1 cellular context compared by ENCODE assay signal in genomic region chr6:127342946-127343752, GRCh38.
A peak's percentile ranks its signal among the peaks of the same experiment; 100 is the strongest.
TF ChIP-seq lines count a peak whose summit lies in the region.

Gene ECHDC1 (minus strand): TSS chr6:127343609. CDS start chr6:127331028, 12,581 bp downstream.

TF ChIP-seq in H1, 55 proteins besides CTCF, POLR2A, EP300 and RAD21:
- TF ChIP-seq KDM1A (IDR thresholded peaks at IDR 0.05; ENCODE audit: borderline replicate concordance, low read length) (no peak), ATF2 (IDR thresholded peaks at IDR 0.05; ENCODE audit: low read length) (no peak), SIX5 (IDR thresholded peaks at IDR 0.05; ENCODE audit: low read depth, low read length) (no peak), CBX5 (IDR thresholded peaks at IDR 0.05; ENCODE audit: low read depth, low read length) (no peak), HDAC6 (IDR thresholded peaks at IDR 0.05; ENCODE audit: low read depth, low read length) (no peak), CHD7 (IDR thresholded peaks at IDR 0.05; ENCODE audit: insufficient replicate concordance, low read length) (no peak), SIRT6 (IDR thresholded peaks at IDR 0.05; ENCODE audit: low read length) (no peak), CBX8 (IDR thresholded peaks at IDR 0.05; ENCODE audit: borderline replicate concordance, low read depth, low read length) (no peak), ASH2L (IDR thresholded peaks at IDR 0.05; ENCODE audit: low read length) (peak; percentile 96), SP1 (IDR thresholded peaks at IDR 0.05; ENCODE audit: low read depth, low read length) (no peak), SP2 (IDR thresholded peaks at IDR 0.05; ENCODE audit: low read length) (no peak), CHD1 (IDR thresholded peaks at IDR 0.05; ENCODE audit: low read depth, low read length) (no peak), USF2 (IDR thresholded peaks at IDR 0.05; ENCODE audit: low read length) (peak; percentile 44), POLR2AphosphoS5 (IDR thresholded peaks at IDR 0.05; ENCODE audit: low read depth, low read length) (peak; percentile 75; the same call in 1 of the 2 replicates), RFX5 (IDR thresholded peaks at IDR 0.05; ENCODE audit: borderline replicate concordance, low read depth, low read length) (no peak), GTF2F1 (IDR thresholded peaks at IDR 0.05; ENCODE audit: borderline replicate concordance, low read depth, low read length) (no peak), EGR1 (IDR thresholded peaks at IDR 0.05; ENCODE audit: borderline replicate concordance, low read depth, low read length) (no peak), BRCA1 (IDR thresholded peaks at IDR 0.05; ENCODE audit: low read depth, low read length) (peak; percentile 60), BCL11A (IDR thresholded peaks at IDR 0.05; ENCODE audit: low read depth in 2 of 2, low read length in 2 of 2) (no peak), KDM4A (IDR thresholded peaks at IDR 0.05; ENCODE audit: low read depth, low read length, severe bottlenecking) (peak; percentile 97), YY1 (IDR thresholded peaks at IDR 0.05; ENCODE audit: low read depth, low read length) (no peak), TAF7 (optimal IDR thresholded peaks at IDR 0.05; ENCODE audit: borderline replicate concordance, low read depth, low read length) (no peak), MAX (IDR thresholded peaks at IDR 0.05) (peak; percentile 88), HDAC2 (IDR thresholded peaks at IDR 0.05; ENCODE audit: borderline replicate concordance in 1 of 2, low read depth in 2 of 2, low read length in 2 of 2) (peak; percentile 12 to 89; a peak in 3 of 4 replicates), RNF2 (IDR thresholded peaks at IDR 0.05; ENCODE audit: borderline replicate concordance, low read depth, low read length, missing control alignments, poor library complexity, severe bottlenecking) (no peak), TAF1 (IDR thresholded peaks at IDR 0.05; ENCODE audit: low read depth, low read length) (peak; percentile 66), NRF1 (IDR thresholded peaks at IDR 0.05; ENCODE audit: low read depth, low read length) (no peak), TBP (IDR thresholded peaks at IDR 0.05; ENCODE audit: low read depth, low read length) (peak; percentile 40), SIN3A (conservative IDR thresholded peaks at IDR 0.05 in 1 of 2, IDR thresholded peaks at IDR 0.05 in 1 of 2; ENCODE audit: low read depth in 1 of 2, low read length in 2 of 2) (no peak; a peak in 1 of 4 replicates), CHD2 (IDR thresholded peaks at IDR 0.05; ENCODE audit: low read length) (peak; percentile 78), BACH1 (IDR thresholded peaks at IDR 0.05; ENCODE audit: low read length) (no peak; the same call in 1 of the 2 replicates), CEBPB (IDR thresholded peaks at IDR 0.05; ENCODE audit: low read depth, low read length) (no peak), KDM5A (IDR thresholded peaks at IDR 0.05; ENCODE audit: low read length) (no peak), SP4 (IDR thresholded peaks at IDR 0.05; ENCODE audit: low read length) (0 out of 2 replicates have a peak, but pooled peaks have one; percentile 1), ATF3 (IDR thresholded peaks at IDR 0.05; ENCODE audit: insufficient read depth, low read depth, low read length) (no peak), RBBP5 (IDR thresholded peaks at IDR 0.05; ENCODE audit: borderline replicate concordance, low read depth, low read length) (peak; percentile 93; the same call in 1 of the 2 replicates), GABPA (IDR thresholded peaks at IDR 0.05; ENCODE audit: borderline replicate concordance, insufficient read depth, low read length) (no peak), SAP30 (IDR thresholded peaks at IDR 0.05; ENCODE audit: insufficient read depth, insufficient replicate concordance, low read length) (peak; percentile 24), SRF (IDR thresholded peaks at IDR 0.05; ENCODE audit: low read depth, low read length) (no peak), NANOG (IDR thresholded peaks at IDR 0.05; ENCODE audit: insufficient read depth, low read depth, low read length, poor library complexity, severe bottlenecking) (no peak), TCF12 (IDR thresholded peaks at IDR 0.05; ENCODE audit: low read depth, low read length) (no peak), POU5F1 (IDR thresholded peaks at IDR 0.05; ENCODE audit: low read depth, low read length) (no peak), JUND (IDR thresholded peaks at IDR 0.05; ENCODE audit: low read length) (no peak), PHF8 (conservative IDR thresholded peaks at IDR 0.05; ENCODE audit: low read depth, low read length) (peak; percentile 50), JUN (IDR thresholded peaks at IDR 0.05; ENCODE audit: low read depth, low read length) (no peak), FOSL1 (IDR thresholded peaks at IDR 0.05; ENCODE audit: insufficient read depth, low read depth, low read length) (no peak), SUZ12 (IDR thresholded peaks at IDR 0.05; ENCODE audit: low read length) (peak; percentile 35; the same call in 1 of the 2 replicates), RXRA (IDR thresholded peaks at IDR 0.05; ENCODE audit: insufficient read depth, low read depth, low read length) (no peak), TEAD4 (IDR thresholded peaks at IDR 0.05; ENCODE audit: low read depth, low read length) (no peak), CTBP2 (IDR thresholded peaks at IDR 0.05; ENCODE audit: borderline replicate concordance, insufficient read depth, insufficient read length, low read length) (no peak), ZNF274 (IDR thresholded peaks at IDR 0.05; ENCODE audit: borderline replicate concordance, extremely low read depth, low read length) (no peak), EZH2 (IDR thresholded peaks at IDR 0.05; ENCODE audit: low read depth, low read length, severe bottlenecking) (no peak), CREB1 (IDR thresholded peaks at IDR 0.05) (no peak), MAFK (IDR thresholded peaks at IDR 0.05; ENCODE audit: low read depth, low read length) (no peak), E2F6 (IDR thresholded peaks at IDR 0.05) (peak; percentile 87)
